ENCODE assay signal across 26 cellular contexts in the genomic region with DNA sequence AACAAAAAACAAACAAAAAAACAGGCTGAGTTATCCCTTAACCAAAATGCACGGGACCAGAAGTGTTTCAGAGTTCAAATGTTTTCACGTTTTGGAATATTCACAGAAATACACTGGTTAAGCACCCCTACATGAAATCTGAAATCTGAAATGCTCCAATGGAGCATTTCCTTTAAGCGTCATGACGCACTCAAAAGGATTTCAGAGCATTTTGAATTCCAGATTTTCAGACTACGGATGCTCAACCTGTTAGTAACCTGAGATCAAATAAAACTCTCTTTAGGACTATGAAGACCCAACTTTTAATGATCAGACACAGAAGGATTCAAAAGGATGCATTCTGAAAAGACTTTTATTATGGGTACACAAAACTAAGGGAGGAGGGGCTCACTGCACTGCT. TPM values are rescaled to one million over a fixed set of nuclear protein-coding genes. Genes with fewer than 3 reads are reported as not detected.
DNase-seq lines count a peak whose midpoint lies in the region; ATAC-seq, FAIRE-seq and TF ChIP-seq lines count a peak whose summit lies in the region.
"Had no signal": no experiment of that assay in that cellular context is flagged by ENCODE, and none has a peak within 500 bp of the region (broad histone marks: within the 10 kb centered on the region; RNA-seq: fewer than 3 reads in every experiment).

No MANE protein-coding gene starts in this region.

- CTCF ChIA-PET in K562 (lab: Yijun Ruan, JAX; ENCODE audit: low intra/inter-chr PET ratio): no interaction called here

- no peak for TF ChIP-seq RAD21 in K562 (CRISPR knock-in tag; conservative IDR thresholded peaks at IDR 0.05 in 1 of 2, IDR thresholded peaks at IDR 0.05 in 1 of 2)

- ATAC-seq in GM23338 (no peak), K562 (no peak)

- no peak overlapping the region for H3K4me3 Mint-ChIP-seq in GM23338
- H3K4me3 Mint-ChIP-seq: CD4-positive, alpha-beta memory T cell; HFFc6 had no signal

- H3K9me3 ChIP-seq in K562 (replicated peaks; ENCODE audit: control insufficient read depth, insufficient read depth, low read depth, low read length): no peaks in the 10 kb centered on the region
- no peaks in the 10 kb centered on the region for H3K9me3 ChIP-seq in muscle layer of colon (ENCODE audit: low read length)
- H3K9me3 ChIP-seq: HAP-1 had no signal

- H2AFZ ChIP-seq in GM23338 (no peak overlapping the region), K562 (ENCODE audit: low read depth, low read length) (no peak overlapping the region)

- no peak overlapping the region for H3K4me3 ChIP-seq in GM23338
- H3K4me3 ChIP-seq in K562: no peak overlapping the region
- no peak overlapping the region for H3K4me3 ChIP-seq in muscle layer of colon (ENCODE audit: low read depth in 1 of 2, low read length in 2 of 2)
- H3K4me3 ChIP-seq: HAP-1 had no signal

- H3K27ac ChIP-seq in GM23338 (ENCODE audit: low read depth) (peak overlapping the region; percentile 66), K562 (ENCODE audit: extremely low read depth, low read depth, low read length) (no peak overlapping the region), muscle layer of colon (ENCODE audit: low read depth, low read length) (no peak overlapping the region)
- H3K27ac ChIP-seq: KMS-11, RWPE1 had no signal

- no peak for TF ChIP-seq POLR2A in K562 (conservative IDR thresholded peaks at IDR 0.05)

- H3K4me1 Mint-ChIP-seq in GM23338: no peaks in the 10 kb centered on the region

- H3K27me3 Mint-ChIP-seq in GM23338 (ENCODE audit: insufficient read depth, low read depth, poor library complexity): no peaks in the 10 kb centered on the region
- H3K27me3 Mint-ChIP-seq: CD4-positive, alpha-beta memory T cell had no signal

- no peaks in the 10 kb centered on the region for H3K9me2 ChIP-seq in GM23338 (ENCODE audit: insufficient read depth)

- TF ChIP-seq EP300 in K562 (IDR thresholded peaks at IDR 0.05; ENCODE audit: low read length): no peak

- 0 out of 2 replicates have a peak, but pooled peaks cover 3% of the 10 kb centered on the region for H3F3A ChIP-seq in GM23338 (replicated peaks; ENCODE audit: low read depth)

- H4K20me1 ChIP-seq in GM23338 (replicated peaks; ENCODE audit: insufficient read depth) (peaks cover 11% of the 10 kb centered on the region), K562 (replicated peaks; ENCODE audit: control insufficient read depth, insufficient read depth, low read length) (no peaks in the 10 kb centered on the region)

- POLR2A ChIA-PET in K562 (lab: Yijun Ruan, JAX): no interaction called here

- H3K4me1 ChIP-seq in GM23338 (ENCODE audit: insufficient read depth) (no peaks in the 10 kb centered on the region), K562 (replicated peaks in 1 of 2; ENCODE audit: control insufficient read depth in 2 of 2, insufficient read depth in 2 of 2, low read length in 2 of 2) (no peaks in the 10 kb centered on the region), muscle layer of colon (ENCODE audit: insufficient read depth, low read length) (no peaks in the 10 kb centered on the region)
- H3K4me1 ChIP-seq: HAP-1 had no signal

- no peaks in the 10 kb centered on the region for H3K27me3 ChIP-seq in GM23338 (ENCODE audit: insufficient read depth)
- no peaks in the 10 kb centered on the region for H3K27me3 ChIP-seq in K562 (ENCODE audit: control insufficient read depth in 2 of 2, insufficient read depth in 2 of 2, low read length in 2 of 2)
- H3K27me3 ChIP-seq in muscle layer of colon (ENCODE audit: control insufficient read depth in 1 of 2, insufficient read depth in 2 of 2, low read length in 2 of 2): no peaks in the 10 kb centered on the region

- DNase-seq in ACHN (peak; percentile 86), GM23338 (ENCODE audit: low spot score) (no peak), K562 (ENCODE audit: extremely low read depth in 1 of 4, low spot score in 3 of 4) (no peak), GM19240 (ENCODE audit: insufficient read length, low spot score) (no peak), GM20000 (ENCODE audit: low spot score) (no peak)
- DNase-seq in NK-92 treated with Interleukin-12 subunit alpha and Interleukin-12 subunit beta, amount 100 ng/mL, for 24 hours (lab: John Stamatoyannopoulos, UW): no peak
- no peak for DNase-seq in central memory CD4-positive, alpha-beta T cell
- DNase-seq: C1 segment of cervical spinal cord; CD4-positive, alpha-beta memory T cell; COR-L47; DMS 273 treated with DMSO at 0.1 percent for 48 hours; DMS79; HFFc6; IMR-90; MM.1S; NCI-H1694; NCI-H2029 treated with DMSO at 0.1 percent for 48 hours; NCI-H446 treated with DMSO at 0.1 percent for 48 hours; NCI-H526; SHP77 had no signal

- peaks cover 21% of the 10 kb centered on the region for H3K79me2 ChIP-seq in GM23338 (replicated peaks; ENCODE audit: insufficient read depth)
- H3K79me2 ChIP-seq in K562 (ENCODE audit: control insufficient read depth, insufficient read depth, low read length): peaks cover 16% of the 10 kb centered on the region

- H3K4me2 ChIP-seq in GM23338 (no peak overlapping the region), K562 (ENCODE audit: insufficient read depth, low read length) (no peak overlapping the region)
- H3K4me2 ChIP-seq: KMS-11 had no signal

- H3K36me3 ChIP-seq in GM23338 (ENCODE audit: insufficient read depth) (peaks cover 34% of the 10 kb centered on the region), K562 (ENCODE audit: control insufficient read depth, insufficient read depth, low read length) (peaks cover 81% of the 10 kb centered on the region; the same call in 2 of the 3 replicates), muscle layer of colon (ENCODE audit: insufficient read depth, low read length) (peaks cover 57% of the 10 kb centered on the region)

- intact Hi-C loops in K562 (cut with micrococcal nuclease): no loop called here

- peaks cover 41% of the 10 kb centered on the region for H3K36me3 Mint-ChIP-seq in GM23338 (ENCODE audit: low read depth)

- no TSS peak for BruUV-seq in K562 (replicated peaks; lab: Mats Ljungman, UMichigan)

- no peak for TF ChIP-seq CTCF in GM23338 (conservative IDR thresholded peaks at IDR 0.05; ENCODE audit: low read depth in 2 of 2)
- TF ChIP-seq CTCF in K562 (IDR thresholded peaks at IDR 0.05 in 2 of 3, conservative IDR thresholded peaks at IDR 0.05 in 1 of 3; ENCODE audit: insufficient read depth in 2 of 3, low read depth in 1 of 3, low read length in 3 of 3): no peak
- no peak for TF ChIP-seq CTCF in GM20000 (IDR thresholded peaks at IDR 0.05; ENCODE audit: extremely low read depth, missing control alignments)

- peak; percentile 11 for FAIRE-seq in K562 (lab: Jason Lieb, UNC)
- FAIRE-seq: GM19239 had no signal

- H3K27ac Mint-ChIP-seq in GM23338: no peak overlapping the region
- H3K27ac Mint-ChIP-seq: HFFc6 had no signal

- no peak overlapping the region for H3K9ac ChIP-seq in K562 (ENCODE audit: insufficient read depth in 1 of 2, low read depth in 2 of 2, low read length in 2 of 2)
- peak overlapping the region; percentile 27 for H3K9ac ChIP-seq in muscle layer of colon (ENCODE audit: low read length)
- H3K9ac ChIP-seq: KMS-11 had no signal

- WGBS in K562 (ENCODE audit: insufficient coverage, low coverage, missing lambda C conversion rate): 85% methylated on average over 5 of the region's 5 CpGs

- H3K9me3 Mint-ChIP-seq in GM23338: no peaks in the 10 kb centered on the region
- H3K9me3 Mint-ChIP-seq: CD4-positive, alpha-beta memory T cell; HFFc6 had no signal

- in situ Hi-C loops in ACHN (cut with HindIII; ENCODE audit: low pct_ligation_motif_present, low pct_unique_long_range_greater_than_20kb, low sequenced_read_pairs): no loop called here
- in situ Hi-C loops in K562 (cut with MboI): no loop called here

- H3K9me1 ChIP-seq in K562 (ENCODE audit: control insufficient read depth, insufficient read depth, low read length): no peaks in the 10 kb centered on the region

RNA-seq across cellular contexts. Expression of gene CLPX, which starts 9.6 kb away (rescaled TPM):
- total RNA-seq in GM23338 (2014; rRNA removed; shearing (Covaris generic)): 40.6 and 47.0 TPM in 2 replicates
- 18.9 and 20.6 TPM in 2 replicates for polyA plus RNA-seq in GM23338 (2016; fragmentation: Nextera tagmentation; extraction: Ambion mirVana)
- total RNA-seq in K562 (2011; cell fraction: chromatin; rRNA removed; ENCODE audit: low replicate concordance): 33.8 and 107 TPM in 2 replicates
- total RNA-seq in K562 (2011; cell fraction: nucleolus; rRNA removed): 18.4 and 18.7 TPM in 2 replicates
- 32.0 and 40.7 TPM in 2 replicates for total RNA-seq in K562 (2011; cell fraction: nucleoplasm; rRNA removed)
- total RNA-seq in K562 (2014; rRNA removed): 37.0 and 39.6 TPM in 2 replicates
- total RNA-seq in K562 (2014; rRNA removed; fragmentation: Illumina TruSeq; extraction: Trizol): 50.9 and 55.9 TPM in 2 replicates
- 51.3 and 52.1 TPM in 2 replicates for total RNA-seq in K562 (2015; rRNA removed; fragmentation: Illumina TruSeq; extraction: Trizol)
- 61.5 and 67.1 TPM in 2 replicates for total RNA-seq in K562 (2021)
- polyA plus RNA-seq in K562 (2011; rRNA removed): 50.2 and 79.0 TPM in 2 replicates
- 16.6 and 19.7 TPM in 2 replicates for polyA plus RNA-seq in K562 (2011; cell fraction: cytosol; rRNA removed)
- polyA plus RNA-seq in K562 (2011; cell fraction: nucleus; rRNA removed): 19.1 and 28.2 TPM in 2 replicates
- polyA plus RNA-seq in K562 (2012): 30.9 and 45.6 TPM in 2 replicates
- 54.6 and 63.1 TPM in 2 replicates for polyA plus RNA-seq in K562 (2014; fragmentation: Illumina TruSeq; extraction: Trizol)
- 10 to 100 TPM; 11.2 to 13.4 TPM for polyA plus RNA-seq in K562 (2014; fragmentation: Nextera tagmentation; extraction: Ambion mirVana)
- 66.6 and 83.3 TPM in 2 replicates for polyA plus RNA-seq in K562 (2014; rRNA removed)
- 132 and 144 TPM in 2 replicates for polyA minus RNA-seq in K562 (2011; rRNA and poly(A)+ RNA removed)
- 29.6 and 38.5 TPM in 2 replicates for polyA minus RNA-seq in K562 (2011; cell fraction: cytosol; rRNA and poly(A)+ RNA removed)
- polyA minus RNA-seq in K562 (2011; cell fraction: nucleus; rRNA and poly(A)+ RNA removed): 25.8 and 40.2 TPM in 2 replicates

RNA-seq across cellular contexts. Expression of gene CILP, which starts 35.8 kb away (rescaled TPM):
- 0.03 TPM in 1 of 2 replicates, not detected in the other for total RNA-seq in GM23338 (2014; rRNA removed; shearing (Covaris generic))
- polyA plus RNA-seq in GM23338 (2016; fragmentation: Nextera tagmentation; extraction: Ambion mirVana): not detected in 2 replicates
- 0.07 TPM in 1 of 2 replicates, not detected in the other for total RNA-seq in K562 (2011; cell fraction: chromatin; rRNA removed; ENCODE audit: low replicate concordance)
- total RNA-seq in K562 (2011; cell fraction: nucleolus; rRNA removed): 0.13 and 0.17 TPM in 2 replicates
- total RNA-seq in K562 (2011; cell fraction: nucleoplasm; rRNA removed): 0.15 TPM in 1 of 2 replicates, not detected in the other
- 0.04 TPM in 1 of 2 replicates, not detected in the other for total RNA-seq in K562 (2014; rRNA removed)
- not detected in 2 replicates for total RNA-seq in K562 (2014; rRNA removed; fragmentation: Illumina TruSeq; extraction: Trizol)
- not detected in 2 replicates for total RNA-seq in K562 (2015; rRNA removed; fragmentation: Illumina TruSeq; extraction: Trizol)
- total RNA-seq in K562 (2021): not detected in 2 replicates
- 0.03 and 0.05 TPM in 2 replicates for polyA plus RNA-seq in K562 (2011; rRNA removed)
- 0.01 TPM in 2 replicates for polyA plus RNA-seq in K562 (2011; cell fraction: cytosol; rRNA removed)
- 0.03 and 0.06 TPM in 2 replicates for polyA plus RNA-seq in K562 (2011; cell fraction: nucleus; rRNA removed)
- 0.35 and 0.60 TPM in 2 replicates for polyA plus RNA-seq in K562 (2012)
- polyA plus RNA-seq in K562 (2014; fragmentation: Illumina TruSeq; extraction: Trizol): not detected in 2 replicates
- polyA plus RNA-seq in K562 (2014; fragmentation: Nextera tagmentation; extraction: Ambion mirVana): not detected
- not detected in 2 replicates for polyA plus RNA-seq in K562 (2014; rRNA removed)
- 0.06 TPM in 1 of 2 replicates, not detected in the other for polyA minus RNA-seq in K562 (2011; rRNA and poly(A)+ RNA removed)
- polyA minus RNA-seq in K562 (2011; cell fraction: cytosol; rRNA and poly(A)+ RNA removed): not detected in 2 replicates
- polyA minus RNA-seq in K562 (2011; cell fraction: nucleus; rRNA and poly(A)+ RNA removed): under 0.01 TPM in 1 of 2 replicates, not detected in the other
- total RNA-seq: A172 had no signal
- polyA plus RNA-seq: CD4-positive, alpha-beta memory T cell had no signal

RNA-seq across cellular contexts. Expression of gene PDCD7, which starts 41.9 kb away (rescaled TPM):
- total RNA-seq in GM23338 (2014; rRNA removed; shearing (Covaris generic)): 16.5 and 21.2 TPM in 2 replicates
- 16.8 and 18.9 TPM in 2 replicates for polyA plus RNA-seq in GM23338 (2016; fragmentation: Nextera tagmentation; extraction: Ambion mirVana)
- total RNA-seq in K562 (2011; cell fraction: chromatin; rRNA removed; ENCODE audit: low replicate concordance): 23.6 and 32.7 TPM in 2 replicates
- total RNA-seq in K562 (2011; cell fraction: nucleolus; rRNA removed): 18.0 TPM in 2 replicates
- total RNA-seq in K562 (2011; cell fraction: nucleoplasm; rRNA removed): 23.0 and 29.0 TPM in 2 replicates
- total RNA-seq in K562 (2014; rRNA removed): 16.4 and 18.9 TPM in 2 replicates
- total RNA-seq in K562 (2014; rRNA removed; fragmentation: Illumina TruSeq; extraction: Trizol): 15.8 and 17.1 TPM in 2 replicates
- 15.7 and 18.8 TPM in 2 replicates for total RNA-seq in K562 (2015; rRNA removed; fragmentation: Illumina TruSeq; extraction: Trizol)
- 22.8 and 24.4 TPM in 2 replicates for total RNA-seq in K562 (2021)
- 20.1 and 21.9 TPM in 2 replicates for polyA plus RNA-seq in K562 (2011; rRNA removed)
- 13.4 and 15.0 TPM in 2 replicates for polyA plus RNA-seq in K562 (2011; cell fraction: cytosol; rRNA removed)
- polyA plus RNA-seq in K562 (2011; cell fraction: nucleus; rRNA removed): 11.2 and 14.6 TPM in 2 replicates
- 18.3 and 20.3 TPM in 2 replicates for polyA plus RNA-seq in K562 (2012)
- 26.5 and 30.2 TPM in 2 replicates for polyA plus RNA-seq in K562 (2014; fragmentation: Illumina TruSeq; extraction: Trizol)
- polyA plus RNA-seq in K562 (2014; fragmentation: Nextera tagmentation; extraction: Ambion mirVana): 10 to 100 TPM; 11.8 to 12.1 TPM
- polyA plus RNA-seq in K562 (2014; rRNA removed): 19.1 and 22.9 TPM in 2 replicates
- 13.9 and 14.7 TPM in 2 replicates for polyA minus RNA-seq in K562 (2011; rRNA and poly(A)+ RNA removed)
- 12.7 and 15.0 TPM in 2 replicates for polyA minus RNA-seq in K562 (2011; cell fraction: cytosol; rRNA and poly(A)+ RNA removed)
- 5.9 and 8.6 TPM in 2 replicates for polyA minus RNA-seq in K562 (2011; cell fraction: nucleus; rRNA and poly(A)+ RNA removed)
